In genomic region chr12:124565656-124566180, GRCh38 we compare ENCODE assay signal across 9 cellular contexts. TPM values are rescaled to one million over a fixed set of nuclear protein-coding genes. Genes with fewer than 3 reads are reported as not detected.
DNase-seq lines count a peak whose midpoint lies in the region; ATAC-seq, FAIRE-seq and TF ChIP-seq lines count a peak whose summit lies in the region.
"Had no signal": no experiment of that assay in that cellular context is flagged by ENCODE, and none has a peak within 500 bp of the region (broad histone marks: within the 10 kb centered on the region; RNA-seq: fewer than 3 reads in every experiment).

No MANE protein-coding gene starts in this region.

- H3K9ac ChIP-seq in astrocyte (ENCODE audit: low read length), result peak overlapping the region; percentile 90

- H3K4me3 ChIP-seq in astrocyte (ENCODE audit: insufficient read depth, low read depth, low read length) (peak overlapping the region; percentile 76), right lobe of liver (peak overlapping the region; percentile 86 to 97 (median 88)), thyroid gland (replicated peaks in 1 of 3) (peak overlapping the region; percentile 63 to 91 (median 86))

- TF ChIP-seq CTCF in astrocyte (IDR thresholded peaks at IDR 0.05; ENCODE audit: insufficient read depth, low read depth, low read length) (no peak), right lobe of liver (IDR thresholded peaks at IDR 0.05) (no peak), thyroid gland (IDR thresholded peaks at IDR 0.05) (no peak)

- H3K36me3 ChIP-seq in astrocyte (ENCODE audit: insufficient read depth, low read length) (no peaks in the 10 kb centered on the region), right lobe of liver (no peaks in the 10 kb centered on the region), thyroid gland (no peaks in the 10 kb centered on the region)

- 12% methylated on average over 6 of the region's 14 CpGs for WGBS in right lobe of liver (ENCODE audit: insufficient coverage, low coverage, low lambda C conversion rate, missing lambda C conversion rate)
- 9 to 13% methylated on average over 11 to 14 of the region's 14 CpGs for WGBS in thyroid gland, 2 donors

- H3K27me3 ChIP-seq in astrocyte (ENCODE audit: insufficient read depth, low read length) (no peaks in the 10 kb centered on the region), right lobe of liver (no peaks in the 10 kb centered on the region), thyroid gland (no peaks in the 10 kb centered on the region)

- H2AFZ ChIP-seq in astrocyte (ENCODE audit: low read depth, low read length), result no peak overlapping the region

- H4K20me1 ChIP-seq in astrocyte (ENCODE audit: insufficient read depth, low read length), result peaks cover 57% of the 10 kb centered on the region

- peak overlapping the region; percentile 89 for H3K4me2 ChIP-seq in astrocyte (ENCODE audit: low read length)

- H3K4me1 ChIP-seq in astrocyte (ENCODE audit: insufficient read depth, low read length) (peaks cover 33% of the 10 kb centered on the region), right lobe of liver (peaks cover 0 to 23% (median 5%) of the 10 kb centered on the region in 4 donors), thyroid gland (peaks cover 45 to 49% of the 10 kb centered on the region in 2 donors)

- no peaks in the 10 kb centered on the region for H3K9me3 Mint-ChIP-seq in activated CD8-positive, alpha-beta memory T cell treated with anti-CD3 and anti-CD28 coated beads, Interleukin-2, amount 10 ng/mL, durations not matched to agents 7 days and 5 days (ENCODE audit: low read depth)
- H3K9me3 Mint-ChIP-seq in astrocyte (ENCODE audit: unreplicated experiment), result no peaks in the 10 kb centered on the region

- no peak overlapping the region for H3K27ac Mint-ChIP-seq in activated CD8-positive, alpha-beta memory T cell treated with anti-CD3 and anti-CD28 coated beads, Interleukin-2, amount 10 ng/mL, durations not matched to agents 7 days and 5 days
- peak overlapping the region; percentile 68 for H3K27ac Mint-ChIP-seq in astrocyte (ENCODE audit: unreplicated experiment)

- FAIRE-seq in astrocyte (lab: Jason Lieb, UNC), result no peak
- FAIRE-seq: colon had no signal

- intact Hi-C loops in right lobe of liver (cut with DNase I), result loop anchor here in 1 of 2 donors (10.0 kb wide), 1 partner anchor 199 kb away; no protein-coding TSS in a partner anchor
- intact Hi-C loops in thyroid gland (cut with DNase I), result loop anchor here (5.0 kb wide), 2 partner anchors 43 to 202 kb away; no protein-coding TSS in a partner anchor

- H3K9me3 ChIP-seq in astrocyte (ENCODE audit: insufficient read depth, low read depth, low read length), result no peaks in the 10 kb centered on the region
- H3K9me3 ChIP-seq in right lobe of liver, result no peaks in the 10 kb centered on the region
- no peaks in the 10 kb centered on the region for H3K9me3 ChIP-seq in thyroid gland

- TF ChIP-seq POLR2A in right lobe of liver (IDR thresholded peaks at IDR 0.05), result no peak
- TF ChIP-seq POLR2A in thyroid gland (IDR thresholded peaks at IDR 0.05), result no peak

- CTCF ChIA-PET in activated CD8-positive, alpha-beta memory T cell treated with anti-CD3 and anti-CD28 coated beads, Interleukin-2, amount 10 ng/mL, durations not matched to agents 7 days and 5 days (lab: Charles Lee), result interaction anchor here (0.9 kb wide), 1 partner anchor 37 kb away, joined by 3 read pairs; no protein-coding TSS in a partner anchor

- no peaks in the 10 kb centered on the region for H3K36me3 Mint-ChIP-seq in activated CD8-positive, alpha-beta memory T cell treated with anti-CD3 and anti-CD28 coated beads, Interleukin-2, amount 10 ng/mL, durations not matched to agents 7 days and 5 days
- peaks cover 5% of the 10 kb centered on the region for H3K36me3 Mint-ChIP-seq in astrocyte (ENCODE audit: low read depth, unreplicated experiment)

- peak overlapping the region; percentile 92 for H3K4me3 Mint-ChIP-seq in activated CD8-positive, alpha-beta memory T cell treated with anti-CD3 and anti-CD28 coated beads, Interleukin-2, amount 10 ng/mL, durations not matched to agents 7 days and 5 days
- H3K4me3 Mint-ChIP-seq in astrocyte (ENCODE audit: unreplicated experiment), result peak overlapping the region; percentile 89

- no peak for DNase-seq in activated CD8-positive, alpha-beta memory T cell treated with anti-CD3 and anti-CD28 coated beads, Interleukin-2, amount 10 ng/mL, durations not matched to agents 7 days and 5 days
- no peak for DNase-seq in activated CD8-positive, alpha-beta memory T cell treated with anti-CD3 and anti-CD28 coated beads, Interleukin-2, amount 50 U/mL, for 4 hours
- DNase-seq in astrocyte (ENCODE audit: low read depth), result no peak
- peak in 1 of 3 donors; percentile 46 for DNase-seq in right lobe of liver
- no peak for DNase-seq in thyroid gland
- no peak for DNase-seq in cerebellar nuclear complex (lab: John Stamatoyannopoulos, UW)

- peaks cover 6% of the 10 kb centered on the region for H3K27me3 Mint-ChIP-seq in activated CD8-positive, alpha-beta memory T cell treated with anti-CD3 and anti-CD28 coated beads, Interleukin-2, amount 10 ng/mL, durations not matched to agents 7 days and 5 days
- no peaks in the 10 kb centered on the region for H3K27me3 Mint-ChIP-seq in astrocyte (ENCODE audit: low read depth, unreplicated experiment)

- H3K79me2 ChIP-seq in astrocyte (ENCODE audit: insufficient read depth, low read length), result peaks cover 64% of the 10 kb centered on the region

- H3K27ac ChIP-seq in astrocyte (ENCODE audit: low read depth, low read length) (peak overlapping the region; percentile 91), right lobe of liver (peak overlapping the region in 1 of 3 donors; percentile 93), thyroid gland (peak overlapping the region; percentile 91 to 95 (median 95))

- no peak for ATAC-seq in activated CD8-positive, alpha-beta memory T cell treated with anti-CD3 and anti-CD28 coated beads, Interleukin-2, amount 10 ng/mL, durations not matched to agents 7 days and 5 days
- no peak for ATAC-seq in right lobe of liver
- no peak for ATAC-seq in GM18873 (IDR thresholded peaks at IDR 0.05; ENCODE audit: low FRiP score, unreplicated experiment)
- ATAC-seq in GM18517 (IDR thresholded peaks at IDR 0.05; ENCODE audit: unreplicated experiment), result no peak

- H3K4me1 Mint-ChIP-seq in activated CD8-positive, alpha-beta memory T cell treated with anti-CD3 and anti-CD28 coated beads, Interleukin-2, amount 10 ng/mL, durations not matched to agents 7 days and 5 days, result peaks cover 8% of the 10 kb centered on the region
- H3K4me1 Mint-ChIP-seq in astrocyte (ENCODE audit: low read depth, unreplicated experiment), result peaks cover 20% of the 10 kb centered on the region

RNA-seq across cellular contexts. Expression of gene NCOR2, which starts 1.7 kb away (rescaled TPM):
- 10 to 100 TPM; 84.6 to 99.4 TPM for total RNA-seq in activated CD8-positive, alpha-beta memory T cell treated with anti-CD3 and anti-CD28 coated beads, Interleukin-2, amount 10 ng/mL, durations not matched to agents 7 days and 5 days
- 425 and 489 TPM in 2 replicates for total RNA-seq in astrocyte
- 10 to 100 TPM; 38.1 to 87.5 (median 45.0) TPM for total RNA-seq in right lobe of liver
- 100 to 1,000 TPM in 2 of 4 donors, 10 to 100 TPM in 2; 45.3 to 178 (median 99.9) TPM for total RNA-seq in thyroid gland
